8 cellular contexts compared by ENCODE assay signal in the genomic region with DNA sequence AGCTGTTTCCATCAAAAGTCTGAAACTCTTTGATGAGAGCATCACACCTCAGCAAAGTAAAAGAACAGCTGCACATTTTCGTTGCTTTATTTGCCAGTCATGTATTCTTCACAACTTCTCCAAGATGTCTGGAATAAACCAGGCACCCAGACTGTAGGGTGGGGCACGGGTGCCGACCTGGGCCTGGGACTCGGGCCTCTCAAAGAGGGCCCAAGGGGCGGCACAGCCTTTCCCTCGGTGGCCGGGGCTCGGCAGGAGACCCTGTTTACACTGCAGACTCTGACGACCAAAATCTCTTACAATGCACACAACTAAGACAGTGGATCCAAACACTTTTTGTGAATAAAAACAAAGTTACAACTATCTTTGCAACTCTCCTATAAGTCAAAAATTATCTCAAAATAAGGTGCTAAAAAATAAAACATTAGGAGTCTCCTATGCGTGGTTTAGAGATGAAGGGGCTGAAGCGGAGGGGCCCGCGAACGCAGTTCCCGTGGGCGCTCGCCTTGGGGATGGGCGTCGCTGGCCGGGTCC. TPM values are rescaled to one million over a fixed set of nuclear protein-coding genes. Genes with fewer than 3 reads are reported as not detected.
DNase-seq lines count a peak whose midpoint lies in the region; ATAC-seq, FAIRE-seq and TF ChIP-seq lines count a peak whose summit lies in the region.

No MANE protein-coding gene starts in this region.

- peak overlapping the region; percentile 96 for H3K4me3 ChIP-seq in GM08714 (ENCODE audit: low read length)

- no peak for FAIRE-seq in GM12892 (lab: Jason Lieb, UNC)

- TF ChIP-seq CTCF in RWPE1 (conservative IDR thresholded peaks at IDR 0.05; ENCODE audit: low read depth), result no peak
- no peak for TF ChIP-seq CTCF in osteocyte (IDR thresholded peaks at IDR 0.05)

- no peak for TF ChIP-seq POLR2A in GM12892 (IDR thresholded peaks at IDR 0.05; ENCODE audit: low read depth, low read length)

- peak overlapping the region; percentile 85 for H3K4me3 Mint-ChIP-seq in osteocyte (ENCODE audit: unreplicated experiment)

- H3K27ac Mint-ChIP-seq in osteocyte (ENCODE audit: unreplicated experiment), result peak overlapping the region; percentile 80

- H3K9me3 Mint-ChIP-seq in osteocyte (ENCODE audit: unreplicated experiment), result no peaks in the 10 kb centered on the region

- CTCF ChIA-PET in RWPE1 (lab: Yijun Ruan, JAX), result interaction anchor here (0.6 to 1.1 kb wide), 3 partner anchors 9 to 56 kb away, joined by 3 to 6 read pairs (median 4); no protein-coding TSS in a partner anchor

- POLR2A ChIA-PET in RWPE1 (lab: Yijun Ruan, JAX; ENCODE audit: low non-redundant PET), result no interaction called here

- H3K27ac ChIP-seq in RWPE1, result peak overlapping the region; percentile 80

- H3K27me3 Mint-ChIP-seq in osteocyte (ENCODE audit: unreplicated experiment), result no peaks in the 10 kb centered on the region

- H3K4me1 Mint-ChIP-seq in osteocyte (ENCODE audit: unreplicated experiment), result peaks cover 42% of the 10 kb centered on the region

- peak; percentile 9 for ATAC-seq in esophagus mucosa

- peaks cover 18% of the 10 kb centered on the region for H3K36me3 Mint-ChIP-seq in osteocyte (ENCODE audit: unreplicated experiment)

- DNase-seq in RWPE1 (ENCODE audit: low spot score) (peak; percentile 42), osteocyte (ENCODE audit: extremely low spot score, unreplicated experiment) (no peak), GM12892 (ENCODE audit: insufficient read length) (no peak), middle frontal gyrus (ENCODE audit: extremely low spot score, low spot score) (no peak), DMS79 (lab: John Stamatoyannopoulos, UW) (no peak), NCI-H146 (lab: John Stamatoyannopoulos, UW) (no peak)

RNA-seq across cellular contexts. Expression of gene LSS, which starts 0.7 kb away (rescaled TPM):
- 92.6 TPM for total RNA-seq in esophagus mucosa
- total RNA-seq in osteocyte, result 92.0 and 101 TPM in 2 replicates
- 33.0 TPM for polyA plus RNA-seq in GM12892 (2012; ENCODE audit: missing spikeins)

RNA-seq across cellular contexts. Expression of gene SPATC1L, which starts 43.6 kb away (rescaled TPM):
- total RNA-seq in esophagus mucosa (7.2 TPM), osteocyte (17.5 and 18.9 TPM in 2 replicates)
- polyA plus RNA-seq in GM12892 (2012; ENCODE audit: missing spikeins), result 3.8 TPM

RNA-seq across cellular contexts. Expression of gene MCM3AP, which starts 57.5 kb away (rescaled TPM):
- 53.6 TPM for total RNA-seq in esophagus mucosa
- total RNA-seq in osteocyte, result 99.4 and 105 TPM in 2 replicates
- 47.6 TPM for polyA plus RNA-seq in GM12892 (2012; ENCODE audit: missing spikeins)

RNA-seq across cellular contexts. Expression of gene YBEY, which starts 58.3 kb away (rescaled TPM):
- total RNA-seq in esophagus mucosa, result 11.9 TPM
- 17.9 and 18.2 TPM in 2 replicates for total RNA-seq in osteocyte
- 21.5 TPM for polyA plus RNA-seq in GM12892 (2012; ENCODE audit: missing spikeins)
